ENCODE assay signal across 8 cellular contexts in genomic region chr1:11478571-11479374, GRCh38. TPM values are rescaled to one million over a fixed set of nuclear protein-coding genes. Genes with fewer than 3 reads are reported as not detected.
A peak's percentile ranks its signal among the peaks of the same experiment; 100 is the strongest.
DNase-seq lines count a peak whose midpoint lies in the region; ATAC-seq and TF ChIP-seq lines count a peak whose summit lies in the region.

DISP3 (plus strand) TSS chr1:11479155; CDS start chr1:11500993, 21,838 bp downstream.

- no peaks in the 10 kb centered on the region for H3K36me3 ChIP-seq in kidney epithelial cell (ENCODE audit: control insufficient read depth, insufficient read depth, low read length)

- no peak within 1 kb of the TSS for H3K27ac Mint-ChIP-seq in WTC11

- peak; percentile 71 for ATAC-seq in HG02885 (IDR thresholded peaks at IDR 0.05; ENCODE audit: poor library complexity, unreplicated experiment)
- ATAC-seq in WTC11 = peak; percentile 83
- ATAC-seq in sciatic nerve = no peak

- no peaks in the 10 kb centered on the region for H3K36me3 Mint-ChIP-seq in WTC11

- intact Hi-C loops in sciatic nerve (cut with DNase I) = no loop called here

- POLR2A ChIA-PET in WTC11 (lab: Charles Lee) = interaction anchor here (0.7 to 1.5 kb wide), 3 partner anchors 11 to 61 kb away, joined by 3 to 4 read pairs (median 3); no protein-coding TSS in a partner anchor

- peak within 1 kb of the TSS; percentile 71 for H3K4me3 Mint-ChIP-seq in WTC11

- peak within 1 kb of the TSS; percentile 53 for H3K4me3 ChIP-seq in GM12875 (ENCODE audit: low read depth, low read length)
- peak within 1 kb of the TSS; percentile 50 for H3K4me3 ChIP-seq in kidney epithelial cell (ENCODE audit: low read depth, low read length)

- H3K27me3 ChIP-seq in kidney epithelial cell (ENCODE audit: control insufficient read depth, insufficient read depth, low read length) = peaks cover 28% of the 10 kb centered on the region

- H3K9me3 Mint-ChIP-seq in WTC11 = no peaks in the 10 kb centered on the region

- DNase-seq in NCI-H2107 treated with DMSO at 0.1 percent for 48 hours (lab: John Stamatoyannopoulos, UW; ENCODE audit: unreplicated experiment) = peak; percentile 61
- peak; percentile 90 for DNase-seq in WTC11 (ENCODE audit: low spot score)
- DNase-seq in caudate nucleus (lab: John Stamatoyannopoulos, UW) = peak in 59 of 61 donors; percentile 27 to 93 (median 77)
- DNase-seq in kidney epithelial cell (ENCODE audit: low read depth) = no peak
- peak; percentile 79 for DNase-seq in stimulated activated CD4-positive, alpha-beta T cell treated with anti-CD3 and anti-CD28 coated beads, Interleukin-1b, Interleukin-23, amount 100 ng/mL, for 48 hours
- no peak for DNase-seq in sciatic nerve (ENCODE audit: low spot score)

- H3K27ac ChIP-seq in caudate nucleus (ENCODE audit: low read depth, low read length) = peak within 1 kb of the TSS; percentile 58

- H3K4me1 Mint-ChIP-seq in WTC11 = peaks cover 10% of the 10 kb centered on the region

- CTCF ChIA-PET in WTC11 (lab: Charles Lee) = interaction anchor here (0.6 to 3.2 kb wide), 45 partner anchors 10 to 410 kb away, joined by 3 to 27 read pairs (median 4); partner anchors contain the start of genes FBXO2, FBXO6 and UBIAD1

- TF ChIP-seq CTCF in GM12875 (IDR thresholded peaks at IDR 0.05; ENCODE audit: borderline replicate concordance, insufficient read depth, low read depth, low read length) = peak; percentile 89
- peak; percentile 92 for TF ChIP-seq CTCF in WTC11 (IDR thresholded peaks at IDR 0.05)
- peak; percentile 44 for TF ChIP-seq CTCF in kidney epithelial cell (IDR thresholded peaks at IDR 0.05; ENCODE audit: insufficient read depth, low read length, poor library complexity, severe bottlenecking)

- peaks cover 40% of the 10 kb centered on the region for H3K27me3 Mint-ChIP-seq in WTC11 (ENCODE audit: low read depth)

TF ChIP-seq in WTC11, 78 proteins besides CTCF, POLR2A, EP300 and RAD21 (continues in another document):
- TF ChIP-seq FOXP1 (CRISPR knock-in tag; IDR thresholded peaks at IDR 0.05; ENCODE audit: borderline replicate concordance) (no peak), SOX15 (CRISPR knock-in tag; IDR thresholded peaks at IDR 0.05) (no peak), NR2C2 (CRISPR knock-in tag; IDR thresholded peaks at IDR 0.05) (no peak), HMGA2 (CRISPR knock-in tag; IDR thresholded peaks at IDR 0.05) (no peak), ATF3 (CRISPR knock-in tag; conservative IDR thresholded peaks at IDR 0.05) (no peak), ETV6 (CRISPR knock-in tag; IDR thresholded peaks at IDR 0.05) (peak; percentile 37; the same call in 1 of the 2 replicates), ATF2 (CRISPR knock-in tag; IDR thresholded peaks at IDR 0.05; ENCODE audit: borderline replicate concordance, low read depth) (no peak), USF1 (CRISPR knock-in tag; IDR thresholded peaks at IDR 0.05) (peak; percentile 13; the same call in 1 of the 2 replicates), E2F4 (CRISPR knock-in tag; IDR thresholded peaks at IDR 0.05; ENCODE audit: borderline replicate concordance, low read depth) (peak; percentile 78), TP53 (CRISPR knock-in tag; IDR thresholded peaks at IDR 0.05) (0 out of 2 replicates have a peak, but pooled peaks have one; percentile 64), GTF2I (CRISPR knock-in tag; conservative IDR thresholded peaks at IDR 0.05) (no peak), JAZF1 (CRISPR knock-in tag; IDR thresholded peaks at IDR 0.05) (no peak), MYBL2 (CRISPR knock-in tag; IDR thresholded peaks at IDR 0.05) (no peak), NFE2L1 (CRISPR knock-in tag; IDR thresholded peaks at IDR 0.05) (peak; percentile 58; the same call in 1 of the 2 replicates), ZNF232 (CRISPR knock-in tag; IDR thresholded peaks at IDR 0.05) (0 out of 2 replicates have a peak, but pooled peaks have one; percentile 52), ZNF416 (CRISPR knock-in tag; IDR thresholded peaks at IDR 0.05) (no peak), RORB (CRISPR knock-in tag; IDR thresholded peaks at IDR 0.05) (no peak), JUN (CRISPR knock-in tag; IDR thresholded peaks at IDR 0.05) (peak; percentile 65; the same call in 1 of the 2 replicates), ZNF281 (CRISPR knock-in tag; IDR thresholded peaks at IDR 0.05) (no peak), MAX (CRISPR knock-in tag; IDR thresholded peaks at IDR 0.05) (peak; percentile 51; the same call in 1 of the 2 replicates), E2F1 (CRISPR knock-in tag; IDR thresholded peaks at IDR 0.05) (no peak), CREB1 (CRISPR knock-in tag; IDR thresholded peaks at IDR 0.05) (no peak), NFYB (CRISPR knock-in tag; conservative IDR thresholded peaks at IDR 0.05; ENCODE audit: low read depth) (0 out of 2 replicates have a peak, but pooled peaks have one; percentile 20), SP1 (CRISPR knock-in tag; conservative IDR thresholded peaks at IDR 0.05) (peak; percentile 61)

RNA-seq across cellular contexts. Expression of gene DISP3, which starts in this region (rescaled TPM):
- 5.9 to 6.1 TPM (median 6.0 TPM) in 3 replicates for total RNA-seq in WTC11 (2021)
- 0.17 and 0.68 TPM in 2 replicates for total RNA-seq in kidney epithelial cell
- 0.18 TPM for total RNA-seq in sciatic nerve

Comparison
In these comparisons a context has a peak if more than half of its experiments do, and no peak if none do; other contexts are left out.
1. DNase-seq: peak in NCI-H2107 treated with DMSO at 0.1 percent for 48 hours (single experiment), WTC11 (single experiment), caudate nucleus (59 of 61) and stimulated activated CD4-positive, alpha-beta T cell treated with anti-CD3 and anti-CD28 coated beads, Interleukin-1b, Interleukin-23, amount 100 ng/mL, for 48 hours (single experiment); none in kidney epithelial cell (single experiment) and sciatic nerve (single experiment).
2. Peak in every context shown above with its lines, with median percentiles within 50 percentile points of each other: CTCF ChIP-seq.